ENCODE assay signal across 22 cellular contexts in genomic region chrX:112025753-112026152, GRCh38. TPM values are rescaled to one million over a fixed set of nuclear protein-coding genes. Genes with fewer than 3 reads are reported as not detected.
A peak's percentile ranks its signal among the peaks of the same experiment; 100 is the strongest.
DNase-seq lines count a peak whose midpoint lies in the region; ATAC-seq, FAIRE-seq and TF ChIP-seq lines count a peak whose summit lies in the region.
"Had no signal": no experiment of that assay in that cellular context is flagged by ENCODE, and none has a peak within 500 bp of the region (broad histone marks: within the 10 kb centered on the region; RNA-seq: fewer than 3 reads in every experiment).

No MANE protein-coding gene starts in this region.

- no peak overlapping the region for H3K4me3 Mint-ChIP-seq in natural killer cell treated with Interleukin-12 subunit alpha and Interleukin-12 subunit beta and Interleukin-15 and Interleukin-18, amount 100 ng/mL, for 72 hours
- H3K4me3 Mint-ChIP-seq: brain; CD8-positive, alpha-beta memory T cell; memory B cell; neural crest cell; stimulated activated naive CD8-positive, alpha-beta T cell treated with anti-CD3 and anti-CD28 coated beads, Interleukin-15, amount 100 ng/mL, for 72 hours had no signal

- H3K27ac Mint-ChIP-seq in natural killer cell treated with Interleukin-12 subunit alpha and Interleukin-12 subunit beta and Interleukin-15 and Interleukin-18, amount 100 ng/mL, for 72 hours: no peak overlapping the region
- H3K27ac Mint-ChIP-seq: activated naive CD4-positive, alpha-beta T cell treated with anti-CD3 and anti-CD28 coated beads, Interleukin-2, amount 50 U/mL, for 72 hours; brain; CD8-positive, alpha-beta memory T cell; memory B cell; stimulated activated naive CD8-positive, alpha-beta T cell treated with anti-CD3 and anti-CD28 coated beads, Interleukin-15, amount 100 ng/mL, for 72 hours had no signal

- no peaks in the 10 kb centered on the region for H3K4me1 Mint-ChIP-seq in natural killer cell treated with Interleukin-12 subunit alpha and Interleukin-12 subunit beta and Interleukin-15 and Interleukin-18, amount 100 ng/mL, for 72 hours (ENCODE audit: low read depth in 2 of 2)
- H3K4me1 Mint-ChIP-seq: brain; CD8-positive, alpha-beta memory T cell; memory B cell; neural crest cell; stimulated activated naive CD8-positive, alpha-beta T cell treated with anti-CD3 and anti-CD28 coated beads, Interleukin-15, amount 100 ng/mL, for 72 hours had no signal

- no peak for DNase-seq in iPS-NIHi11 (ENCODE audit: low spot score)
- no peak for DNase-seq in natural killer cell treated with Interleukin-12 subunit alpha and Interleukin-12 subunit beta and Interleukin-15 and Interleukin-18, amount 100 ng/mL, for 72 hours (ENCODE audit: low spot score)
- no peak for DNase-seq in H54 (ENCODE audit: insufficient read length, low spot score)
- no peak for DNase-seq in activated T-cell treated with anti-CD3 and anti-CD28 coated beads for 4 hours
- DNase-seq: CD8-positive, alpha-beta memory T cell; dorsolateral prefrontal cortex; islet precursor cell; NCI-H1436 treated with DMSO at 0.1 percent for 48 hours; SHP77 treated with DMSO at 0.1 percent for 48 hours; stimulated activated naive CD8-positive, alpha-beta T cell treated with anti-CD3 and anti-CD28 coated beads, Interleukin-15, amount 100 ng/mL, for 72 hours had no signal

- FAIRE-seq in H54 (lab: Jason Lieb, UNC): no peak
- FAIRE-seq: urothelium cell line had no signal

- no peak for TF ChIP-seq POLR2A in H54 (IDR thresholded peaks at IDR 0.05; ENCODE audit: low read depth, low read length)

- no peaks in the 10 kb centered on the region for H3K36me3 Mint-ChIP-seq in natural killer cell treated with Interleukin-12 subunit alpha and Interleukin-12 subunit beta and Interleukin-15 and Interleukin-18, amount 100 ng/mL, for 72 hours
- H3K36me3 Mint-ChIP-seq: activated naive CD4-positive, alpha-beta T cell treated with anti-CD3 and anti-CD28 coated beads, Interleukin-2, amount 50 U/mL, for 72 hours; brain; memory B cell had no signal

- ATAC-seq in GM18508 (IDR thresholded peaks at IDR 0.05; ENCODE audit: insufficient read depth, unreplicated experiment) (peak; percentile 50), GM21360 (IDR thresholded peaks at IDR 0.05; ENCODE audit: unreplicated experiment) (peak; percentile 93), HG02884 (IDR thresholded peaks at IDR 0.05; ENCODE audit: unreplicated experiment) (peak; percentile 94), HG03558 (IDR thresholded peaks at IDR 0.05; ENCODE audit: extremely low read depth, unreplicated experiment) (peak; percentile 69)
- ATAC-seq in natural killer cell treated with Interleukin-12 subunit alpha and Interleukin-12 subunit beta and Interleukin-15 and Interleukin-18, amount 100 ng/mL, for 72 hours: no peak
- ATAC-seq: activated naive CD4-positive, alpha-beta T cell treated with anti-CD3 and anti-CD28 coated beads, Interleukin-2, amount 50 U/mL, for 72 hours; stimulated activated naive CD8-positive, alpha-beta T cell treated with anti-CD3 and anti-CD28 coated beads, Interleukin-15, amount 100 ng/mL, for 72 hours had no signal

- H3K9me3 Mint-ChIP-seq in natural killer cell treated with Interleukin-12 subunit alpha and Interleukin-12 subunit beta and Interleukin-15 and Interleukin-18, amount 100 ng/mL, for 72 hours: no peaks in the 10 kb centered on the region
- H3K9me3 Mint-ChIP-seq: stimulated activated naive CD8-positive, alpha-beta T cell treated with anti-CD3 and anti-CD28 coated beads, Interleukin-15, amount 100 ng/mL, for 72 hours had no signal

- peaks cover 0 to 4% of the 10 kb centered on the region in 2 donors for H3K27me3 Mint-ChIP-seq in natural killer cell treated with Interleukin-12 subunit alpha and Interleukin-12 subunit beta and Interleukin-15 and Interleukin-18, amount 100 ng/mL, for 72 hours
- H3K27me3 Mint-ChIP-seq: brain; memory B cell; stimulated activated naive CD8-positive, alpha-beta T cell treated with anti-CD3 and anti-CD28 coated beads, Interleukin-15, amount 100 ng/mL, for 72 hours had no signal

RNA-seq across cellular contexts. Expression of gene TRPC5, which starts 56.8 kb away (rescaled TPM):
- total RNA-seq in natural killer cell treated with Interleukin-12 subunit alpha and Interleukin-12 subunit beta and Interleukin-15 and Interleukin-18, amount 100 ng/mL, for 72 hours: not detected
- total RNA-seq: activated naive CD4-positive, alpha-beta T cell treated with anti-CD3 and anti-CD28 coated beads, Interleukin-2, amount 50 U/mL, for 72 hours; CD8-positive, alpha-beta memory T cell; HT1080; LHCN-M2; neural crest cell; T-helper 2 cell treated with Interferon-gamma antibody and Interleukin-4, amounts not matched to agents 100 ng/mL and 5 ng/mL, for 36 hours had no signal

RNA-seq across cellular contexts. Expression of gene RTL4, which starts 57.1 kb away (rescaled TPM):
- not detected for total RNA-seq in natural killer cell treated with Interleukin-12 subunit alpha and Interleukin-12 subunit beta and Interleukin-15 and Interleukin-18, amount 100 ng/mL, for 72 hours
- total RNA-seq: activated naive CD4-positive, alpha-beta T cell treated with anti-CD3 and anti-CD28 coated beads, Interleukin-2, amount 50 U/mL, for 72 hours; CD8-positive, alpha-beta memory T cell; HT1080; LHCN-M2; neural crest cell; T-helper 2 cell treated with Interferon-gamma antibody and Interleukin-4, amounts not matched to agents 100 ng/mL and 5 ng/mL, for 36 hours had no signal

Comparison
In these comparisons a context has a peak if more than half of its experiments do, and no peak if none do; other contexts are left out.
1. ATAC-seq: peak in GM18508 (single experiment), GM21360 (single experiment), HG02884 (single experiment) and HG03558 (single experiment); none in natural killer cell treated with Interleukin-12 subunit alpha and Interleukin-12 subunit beta and Interleukin-15 and Interleukin-18, amount 100 ng/mL, for 72 hours (0 of 2).